Comparison of ENCODE assay signal across 29 cellular contexts in the genomic region with DNA sequence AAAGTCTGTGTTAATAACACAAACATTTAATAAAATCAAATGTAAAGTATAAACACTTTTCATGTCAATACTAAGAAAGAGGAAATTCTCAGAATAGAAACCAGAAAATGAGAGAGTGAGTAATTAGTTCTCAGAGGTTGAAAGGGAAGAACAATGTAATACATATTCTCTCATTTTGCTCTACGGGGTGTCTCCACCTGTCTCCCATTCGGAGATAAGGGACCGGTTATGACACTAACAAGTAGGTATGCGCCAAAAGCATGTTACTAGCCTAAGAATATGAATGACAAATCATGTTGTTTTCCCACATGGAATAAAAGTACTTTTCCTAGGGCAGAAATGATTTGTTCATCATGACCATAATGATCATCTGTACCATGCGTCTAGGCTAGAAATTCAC. TPM values are rescaled to one million over a fixed set of nuclear protein-coding genes. Genes with fewer than 3 reads are reported as not detected.
DNase-seq lines count a peak whose midpoint lies in the region; ATAC-seq and TF ChIP-seq lines count a peak whose summit lies in the region.
"Had no signal": no experiment of that assay in that cellular context is flagged by ENCODE, and none has a peak within 500 bp of the region (broad histone marks: within the 10 kb centered on the region; RNA-seq: fewer than 3 reads in every experiment).

No MANE protein-coding gene starts in this region.

- DNase-seq in activated CD4-positive, CD25-positive, alpha-beta regulatory T cell (lab: John Stamatoyannopoulos, UW) = no peak
- peak in 1 of 3 donors; percentile 65 for DNase-seq in CD4-positive, CD25-positive, alpha-beta regulatory T cell
- peak; percentile 72 for DNase-seq in NCI-H226
- peak; percentile 48 for DNase-seq in epithelial cell of esophagus (ENCODE audit: low read depth)
- no peak for DNase-seq in NCI-H2107 treated with DMSO at 0.1 percent for 48 hours (lab: John Stamatoyannopoulos, UW; ENCODE audit: unreplicated experiment)
- no peak for DNase-seq in NCI-H1092 (lab: John Stamatoyannopoulos, UW)
- DNase-seq: activated CD4-positive, alpha-beta T cell treated with anti-CD3 and anti-CD28 coated beads, Interleukin-2, amount 50 U/mL, for 4 hours; activated CD8-positive, alpha-beta memory T cell treated with anti-CD3 and anti-CD28 coated beads, Interleukin-2, amount 50 U/mL, for 4 hours; activated effector memory CD4-positive, alpha-beta T cell treated with anti-CD3 and anti-CD28 coated beads, Interleukin-2, amount 50 U/mL, for 16 hours; body of pancreas; Caco-2; DMS79 treated with DMSO at 0.1 percent for 48 hours; KBM-7; NCI-H187; NCI-H526; right cardiac atrium; SHP77 treated with DMSO at 0.1 percent for 48 hours; stimulated activated CD4-positive, alpha-beta T cell treated with anti-CD3 and anti-CD28 coated beads, Interleukin-2, amount 100 ng/mL, for 24 hours; T-helper 9 cell had no signal

- ATAC-seq in activated CD4-positive, CD25-positive, alpha-beta regulatory T cell treated with anti-CD3 and anti-CD28 coated beads, Interleukin-2, amount 50 U/mL, for 24 hours = peak; percentile 81 to 87
- ATAC-seq in CD4-positive, CD25-positive, alpha-beta regulatory T cell (ENCODE audit: low read depth in 2 of 2) = peak; percentile 34 to 74
- ATAC-seq in GM19395 (IDR thresholded peaks at IDR 0.05; ENCODE audit: unreplicated experiment) = no peak
- ATAC-seq: body of pancreas, GM23338, right cardiac atrium had no signal

- no peak overlapping the region for H3K4me3 ChIP-seq in CD4-positive, CD25-positive, alpha-beta regulatory T cell (ENCODE audit: low read depth, low read length)
- no peak overlapping the region for H3K4me3 ChIP-seq in epithelial cell of esophagus (ENCODE audit: low read length)
- H3K4me3 ChIP-seq: BLaER1, body of pancreas, GM23338, neural progenitor cell had no signal

- no peaks in the 10 kb centered on the region for H3K36me3 ChIP-seq in CD4-positive, CD25-positive, alpha-beta regulatory T cell (ENCODE audit: control insufficient read depth, insufficient read depth, low read length)
- H3K36me3 ChIP-seq: BLaER1, neural progenitor cell had no signal

- no peak for TF ChIP-seq CTCF in epithelial cell of esophagus (IDR thresholded peaks at IDR 0.05; ENCODE audit: insufficient read depth, low read depth, low read length, missing control alignments)

- no peak overlapping the region for H3K27ac ChIP-seq in CD4-positive, CD25-positive, alpha-beta regulatory T cell (ENCODE audit: insufficient read depth, low read length, poor library complexity, severe bottlenecking)
- H3K27ac ChIP-seq: BLaER1, body of pancreas, neural progenitor cell, VCaP had no signal

- no peaks in the 10 kb centered on the region for H3K36me3 Mint-ChIP-seq in CD4-positive, CD25-positive, alpha-beta regulatory T cell
- H3K36me3 Mint-ChIP-seq: neural progenitor cell, type B pancreatic cell had no signal

- no peaks in the 10 kb centered on the region for H3K9me3 ChIP-seq in CD4-positive, CD25-positive, alpha-beta regulatory T cell (ENCODE audit: control insufficient read depth in 2 of 2, low read length in 2 of 2)
- H3K9me3 ChIP-seq: BLaER1, body of pancreas, Caco-2 had no signal

- peaks cover 0 to 9% (median 8%) of the 10 kb centered on the region in 4 donors for H3K4me1 Mint-ChIP-seq in CD4-positive, CD25-positive, alpha-beta regulatory T cell

- H3K4me3 Mint-ChIP-seq in CD4-positive, CD25-positive, alpha-beta regulatory T cell = no peak overlapping the region
- H3K4me3 Mint-ChIP-seq: GM23338, memory B cell, neural progenitor cell, type B pancreatic cell had no signal

- H3K27me3 Mint-ChIP-seq in CD4-positive, CD25-positive, alpha-beta regulatory T cell = peaks cover 27% of the 10 kb centered on the region

- H3K27ac Mint-ChIP-seq in CD4-positive, CD25-positive, alpha-beta regulatory T cell = no peak overlapping the region
- H3K27ac Mint-ChIP-seq: GM23338, neural progenitor cell, type B pancreatic cell had no signal

- H3K9me3 Mint-ChIP-seq in CD4-positive, CD25-positive, alpha-beta regulatory T cell = no peaks in the 10 kb centered on the region
- H3K9me3 Mint-ChIP-seq: GM23338, memory B cell, neural progenitor cell, type B pancreatic cell had no signal

- H3K27me3 ChIP-seq in CD4-positive, CD25-positive, alpha-beta regulatory T cell (ENCODE audit: control insufficient read depth, insufficient read depth, low read length) = peaks cover 10% of the 10 kb centered on the region
- H3K27me3 ChIP-seq: BLaER1, body of pancreas had no signal

- no peaks in the 10 kb centered on the region for H3K4me1 ChIP-seq in CD4-positive, CD25-positive, alpha-beta regulatory T cell (ENCODE audit: control insufficient read depth, insufficient read depth, low read length, poor library complexity, severe bottlenecking)
- H3K4me1 ChIP-seq: body of pancreas, neural progenitor cell had no signal

RNA-seq across cellular contexts. Expression of gene PRELID3B, which starts 35.6 kb away (rescaled TPM):
- 50.4 TPM for total RNA-seq in CD4-positive, CD25-positive, alpha-beta regulatory T cell
- 10 to 100 TPM; 33.8 to 44.7 (median 37.6) TPM for polyA plus RNA-seq in CD4-positive, CD25-positive, alpha-beta regulatory T cell

RNA-seq across cellular contexts. Expression of gene ATP5F1E, which starts 46.1 kb away (rescaled TPM):
- 54.9 TPM for total RNA-seq in CD4-positive, CD25-positive, alpha-beta regulatory T cell
- 100 to 1,000 TPM in 2 of 4 donors, 10 to 100 TPM in 2; 85.6 to 145 (median 102) TPM for polyA plus RNA-seq in CD4-positive, CD25-positive, alpha-beta regulatory T cell

RNA-seq across cellular contexts. Expression of gene TUBB1, which starts 59.0 kb away (rescaled TPM):
- total RNA-seq in CD4-positive, CD25-positive, alpha-beta regulatory T cell = 31.7 TPM
- under 1 TPM; 0.07 to 0.22 (median 0.13) TPM for polyA plus RNA-seq in CD4-positive, CD25-positive, alpha-beta regulatory T cell
- total RNA-seq: body of pancreas, endothelial cell of umbilical vein, GM23338, MCF 10A had no signal
- polyA plus RNA-seq: GM23338 had no signal

Comparison
In these comparisons a context has a peak if more than half of its experiments do, and no peak if none do; other contexts are left out.
1. DNase-seq: peak in NCI-H226 (single experiment) and epithelial cell of esophagus (single experiment); none in activated CD4-positive, CD25-positive, alpha-beta regulatory T cell (0 of 4), NCI-H2107 treated with DMSO at 0.1 percent for 48 hours (single experiment) and NCI-H1092 (single experiment).